29 cellular contexts compared by ENCODE assay signal in genomic region chr6:105069821-105070445, GRCh38.
A peak's percentile ranks its signal among the peaks of the same experiment; 100 is the strongest.
DNase-seq lines count a peak whose midpoint lies in the region; ATAC-seq and TF ChIP-seq lines count a peak whose summit lies in the region.
"Had no signal": no experiment of that assay in that cellular context is flagged by ENCODE, and none has a peak within 500 bp of the region (broad histone marks: within the 10 kb centered on the region; RNA-seq: fewer than 3 reads in every experiment).

No MANE protein-coding gene starts in this region.

- H3K14ac ChIP-seq in mesenchymal stem cell (ENCODE audit: low read length in 2 of 2), result no peak overlapping the region

- H4K91ac ChIP-seq in mesenchymal stem cell (ENCODE audit: low read length), result no peak overlapping the region

- H3K9ac ChIP-seq in mesenchymal stem cell (ENCODE audit: low read length), result no peak overlapping the region

- DNase-seq in A172 (ENCODE audit: low spot score), result peak; percentile 6
- DNase-seq in HCEC 1CT, result peak; percentile 58
- no peak for DNase-seq in WTC11 (ENCODE audit: low spot score)
- peak; percentile 58 for DNase-seq in mesenchymal stem cell
- no peak for DNase-seq in stimulated activated CD4-positive, alpha-beta T cell treated with anti-CD3 and anti-CD28 coated beads, Interleukin-2, amount 100 ng/mL, for 48 hours
- DNase-seq in NCI-H2107 treated with DMSO at 0.1 percent for 48 hours (lab: John Stamatoyannopoulos, UW; ENCODE audit: unreplicated experiment), result no peak
- no peak for DNase-seq in activated CD4-positive, alpha-beta T cell treated with anti-CD3 and anti-CD28 coated beads, Interleukin-2, amount 50 U/mL, for 4 hours
- DNase-seq: activated CD4-positive, alpha-beta T cell treated with anti-CD3 and anti-CD28 coated beads, Interleukin-2, amount 50 U/mL, for 1 hour; activated naive CD4-positive, alpha-beta T cell treated with anti-CD3 and anti-CD28 coated beads, Interleukin-2, amount 10 ng/mL, durations not matched to agents 7 days and 5 days; amniotic stem cell; brain microvascular endothelial cell; colonic mucosa; effector memory CD4-positive, alpha-beta T cell; immature natural killer cell; NCI-H1092 treated with DMSO at 0.1 percent for 48 hours; NCI-H187; NCI-H524; NK-92 treated with Interleukin-12 subunit alpha and Interleukin-12 subunit beta, amount 100 ng/mL, for 24 hours; PC-9; psoas muscle; SHP77; stimulated activated naive CD8-positive, alpha-beta T cell treated with anti-CD3 and anti-CD28 coated beads, Interleukin-15, Interleukin-2, amounts not matched to agents 100 U/mL and 50 U/mL, for 24 hours; T-helper 9 cell; uterus; WERI-Rb-1 had no signal

- no peaks in the 10 kb centered on the region for H3K9me3 ChIP-seq in mesenchymal stem cell (ENCODE audit: control insufficient read depth, low read length)
- H3K9me3 ChIP-seq: colonic mucosa, psoas muscle, thoracic aorta, uterus had no signal

- no peaks in the 10 kb centered on the region for H3K36me3 ChIP-seq in mesenchymal stem cell (ENCODE audit: control insufficient read depth in 1 of 2, insufficient read depth in 2 of 2, low read depth in 1 of 2, low read length in 2 of 2)
- H3K36me3 ChIP-seq: brain microvascular endothelial cell, colonic mucosa, thoracic aorta, uterus, WERI-Rb-1 had no signal

- CTCF ChIA-PET in WTC11 (lab: Charles Lee), result no interaction called here

- no peaks in the 10 kb centered on the region for H3K4me1 ChIP-seq in mesenchymal stem cell (ENCODE audit: control insufficient read depth, insufficient read depth, low read depth, low read length)
- H3K4me1 ChIP-seq: colonic mucosa, psoas muscle, uterus had no signal

- no peak overlapping the region for H3K18ac ChIP-seq in mesenchymal stem cell (ENCODE audit: low read depth in 1 of 2, low read length in 2 of 2)

- H3K4ac ChIP-seq in mesenchymal stem cell (ENCODE audit: low read depth in 1 of 2, low read length in 2 of 2), result no peak overlapping the region

- H3K23ac ChIP-seq in mesenchymal stem cell (ENCODE audit: low read length in 2 of 2), result no peak overlapping the region

- H3K36me3 Mint-ChIP-seq in WTC11, result no peaks in the 10 kb centered on the region
- H3K36me3 Mint-ChIP-seq: activated naive CD4-positive, alpha-beta T cell treated with anti-CD3 and anti-CD28 coated beads, Interleukin-2, amount 10 ng/mL, durations not matched to agents 7 days and 5 days; immature natural killer cell; memory B cell had no signal

- peaks cover 11% of the 10 kb centered on the region; the same call in 1 of the 2 replicates for H3K4me1 Mint-ChIP-seq in WTC11
- H3K4me1 Mint-ChIP-seq: activated naive CD4-positive, alpha-beta T cell treated with anti-CD3 and anti-CD28 coated beads, Interleukin-2, amount 10 ng/mL, durations not matched to agents 7 days and 5 days; immature natural killer cell; memory B cell had no signal

- no peak overlapping the region for H2BK15ac ChIP-seq in mesenchymal stem cell (ENCODE audit: low read depth, poor library complexity, severe bottlenecking)

- H3K4me2 ChIP-seq in mesenchymal stem cell (ENCODE audit: low read length, poor library complexity, severe bottlenecking), result no peak overlapping the region
- H3K4me2 ChIP-seq: hepatocyte, PC-9 had no signal

- ATAC-seq in WTC11, result no peak
- no peak for ATAC-seq in HG02885 (IDR thresholded peaks at IDR 0.05; ENCODE audit: poor library complexity, unreplicated experiment)
- ATAC-seq: psoas muscle; stimulated activated naive CD8-positive, alpha-beta T cell treated with anti-CD3 and anti-CD28 coated beads, Interleukin-15, Interleukin-2, amounts not matched to agents 100 U/mL and 50 U/mL, for 24 hours had no signal

- TF ChIP-seq CTCF in WTC11 (IDR thresholded peaks at IDR 0.05), result no peak

- no peaks in the 10 kb centered on the region for H3K79me1 ChIP-seq in mesenchymal stem cell (replicated peaks; ENCODE audit: low read length, poor library complexity, severe bottlenecking)

- no peak overlapping the region for H2BK120ac ChIP-seq in mesenchymal stem cell (ENCODE audit: low read depth, low read length)

- no peak overlapping the region for H4K8ac ChIP-seq in mesenchymal stem cell (ENCODE audit: low read length)

- no peak overlapping the region for H3K27ac ChIP-seq in mesenchymal stem cell (ENCODE audit: low read length, poor library complexity, severe bottlenecking)
- H3K27ac ChIP-seq: brain microvascular endothelial cell, colonic mucosa, hepatocyte, PC-9, psoas muscle, thoracic aorta, uterus, WERI-Rb-1 had no signal

- H3K4me3 Mint-ChIP-seq in WTC11, result no peak overlapping the region
- H3K4me3 Mint-ChIP-seq: activated naive CD4-positive, alpha-beta T cell treated with anti-CD3 and anti-CD28 coated beads, Interleukin-2, amount 10 ng/mL, durations not matched to agents 7 days and 5 days; immature natural killer cell; memory B cell had no signal

- H2BK5ac ChIP-seq in mesenchymal stem cell (ENCODE audit: low read depth, low read length, poor library complexity, severe bottlenecking), result no peak overlapping the region

- H3K27me3 Mint-ChIP-seq in WTC11 (ENCODE audit: low read depth), result no peaks in the 10 kb centered on the region

- no peak overlapping the region for H2AFZ ChIP-seq in mesenchymal stem cell (ENCODE audit: low read depth, low read length)
- H2AFZ ChIP-seq: hepatocyte, PC-9 had no signal

- H3K4me3 ChIP-seq in mesenchymal stem cell (ENCODE audit: insufficient read depth in 1 of 2, low read depth in 1 of 2, low read length in 2 of 2), result no peak overlapping the region
- H3K4me3 ChIP-seq: colonic mucosa, hepatocyte, PC-9, psoas muscle, thoracic aorta, uterus had no signal

- H3K9me3 Mint-ChIP-seq in WTC11, result no peaks in the 10 kb centered on the region
- H3K9me3 Mint-ChIP-seq: activated naive CD4-positive, alpha-beta T cell treated with anti-CD3 and anti-CD28 coated beads, Interleukin-2, amount 10 ng/mL, durations not matched to agents 7 days and 5 days; memory B cell had no signal

- H3K27me3 ChIP-seq in mesenchymal stem cell (ENCODE audit: control insufficient read depth in 1 of 2, insufficient read depth in 1 of 2, low read length in 2 of 2), result peaks cover 0 to 15% of the 10 kb centered on the region in 2 experiments
- H3K27me3 ChIP-seq: brain microvascular endothelial cell, colonic mucosa, hepatocyte, uterus had no signal

- H3K27ac Mint-ChIP-seq in WTC11, result peak overlapping the region; percentile 71
- H3K27ac Mint-ChIP-seq: activated naive CD4-positive, alpha-beta T cell treated with anti-CD3 and anti-CD28 coated beads, Interleukin-2, amount 10 ng/mL, durations not matched to agents 7 days and 5 days; immature natural killer cell; memory B cell had no signal

- H2BK12ac ChIP-seq in mesenchymal stem cell (ENCODE audit: low read length in 2 of 2), result no peak overlapping the region

- H2AK5ac ChIP-seq in mesenchymal stem cell (ENCODE audit: low read length, severe bottlenecking), result no peak overlapping the region

- WGBS in mesenchymal stem cell, result 40% methylated on average over 1 of the region's 1 CpG

- POLR2A ChIA-PET in WTC11 (lab: Charles Lee), result interaction anchor here (0.6 to 0.7 kb wide), 2 partner anchors 105 to 190 kb away, joined by 3 read pairs; no protein-coding TSS in a partner anchor

TF ChIP-seq in WTC11, 78 proteins besides CTCF, POLR2A, EP300 and RAD21 (continues in another document):
- no peak for TF ChIP-seq ATF2 (CRISPR knock-in tag; IDR thresholded peaks at IDR 0.05; ENCODE audit: borderline replicate concordance, low read depth)
- no peak for TF ChIP-seq AR (CRISPR knock-in tag; IDR thresholded peaks at IDR 0.05)
- no peak for TF ChIP-seq ZNF512 (CRISPR knock-in tag; IDR thresholded peaks at IDR 0.05; ENCODE audit: borderline replicate concordance)
- no peak for TF ChIP-seq CREB1 (CRISPR knock-in tag; IDR thresholded peaks at IDR 0.05)
- TF ChIP-seq CBFB (CRISPR knock-in tag; IDR thresholded peaks at IDR 0.05; ENCODE audit: low read depth), result no peak

Comparison
In these comparisons a context has a peak if more than half of its experiments do, and no peak if none do; other contexts are left out.
1. DNase-seq: peak in A172 (single experiment), HCEC 1CT (single experiment) and mesenchymal stem cell (single experiment); none in WTC11 (single experiment), stimulated activated CD4-positive, alpha-beta T cell treated with anti-CD3 and anti-CD28 coated beads, Interleukin-2, amount 100 ng/mL, for 48 hours (0 of 2), NCI-H2107 treated with DMSO at 0.1 percent for 48 hours (single experiment) and activated CD4-positive, alpha-beta T cell treated with anti-CD3 and anti-CD28 coated beads, Interleukin-2, amount 50 U/mL, for 4 hours (0 of 2).